11 cellular contexts compared by ENCODE assay signal in the genomic region with DNA sequence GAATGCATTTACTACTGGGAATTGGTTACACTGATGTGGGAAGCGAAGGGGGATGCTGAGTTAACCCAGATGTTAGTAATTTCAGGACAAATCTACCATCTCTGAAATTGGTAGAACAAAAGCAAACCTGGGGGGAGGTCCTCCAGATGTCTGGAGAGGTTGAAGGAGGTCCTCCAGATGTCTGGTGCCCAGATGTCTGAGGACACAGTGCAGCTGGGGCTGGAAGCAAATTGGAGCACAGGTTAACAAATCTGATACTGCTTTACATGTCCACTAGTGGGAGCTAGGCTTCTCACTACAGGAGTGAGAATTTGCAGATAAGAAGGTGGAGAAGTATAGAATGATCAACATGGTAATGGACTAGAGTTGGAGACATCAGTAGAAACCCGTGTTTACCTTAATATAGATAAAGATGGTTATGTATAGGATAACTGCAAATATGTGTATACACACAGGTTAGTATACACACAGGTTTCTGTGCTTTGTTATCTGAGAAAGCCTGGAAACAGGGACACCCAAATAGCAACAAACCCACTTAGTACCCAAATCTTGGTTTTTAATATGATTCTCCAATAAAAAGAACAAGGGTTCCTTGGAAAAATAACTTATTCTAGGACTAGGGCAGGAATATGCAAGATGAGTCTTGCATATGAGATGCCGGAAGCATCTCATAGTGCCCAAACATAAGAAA.
DNase-seq lines count a peak whose midpoint lies in the region; ATAC-seq and TF ChIP-seq lines count a peak whose summit lies in the region.
"Had no signal": no experiment of that assay in that cellular context is flagged by ENCODE, and none has a peak within 500 bp of the region (broad histone marks: within the 10 kb centered on the region; RNA-seq: fewer than 3 reads in every experiment).

No MANE protein-coding gene starts in this region.

- H3K9me3 ChIP-seq in parathyroid adenoma (ENCODE audit: control insufficient read depth, low read length) = no peaks in the 10 kb centered on the region
- H3K9me3 ChIP-seq: transverse colon had no signal

- H3K27me3 Mint-ChIP-seq in WTC11 (ENCODE audit: low read depth) = no peaks in the 10 kb centered on the region

- no peaks in the 10 kb centered on the region for H3K79me2 ChIP-seq in parathyroid adenoma

- H3K9me3 Mint-ChIP-seq in WTC11 = no peaks in the 10 kb centered on the region
- H3K9me3 Mint-ChIP-seq: CD8-positive, alpha-beta T cell had no signal

- CTCF ChIA-PET in WTC11 (lab: Charles Lee) = interaction anchor here (0.9 to 1.1 kb wide), 3 partner anchors 13 to 86 kb away, joined by 4 to 5 read pairs (median 5); no protein-coding TSS in a partner anchor

- DNase-seq in NCI-H82 (lab: John Stamatoyannopoulos, UW) (peak; percentile 45), NCI-H82 treated with DMSO at 0.1 percent for 48 hours (lab: John Stamatoyannopoulos, UW; ENCODE audit: unreplicated experiment) (no peak), WTC11 (ENCODE audit: low spot score) (no peak), NCI-H128 (lab: John Stamatoyannopoulos, UW; ENCODE audit: unreplicated experiment) (no peak), T-helper 1 cell (no peak)
- DNase-seq: CD8-positive, alpha-beta T cell; NCI-H2081 treated with DMSO at 0.1 percent for 48 hours; transverse colon had no signal

- H3K27me3 ChIP-seq in parathyroid adenoma (ENCODE audit: control insufficient read depth, insufficient read depth, low read length) = no peaks in the 10 kb centered on the region
- H3K27me3 ChIP-seq: transverse colon had no signal

- no peak overlapping the region for H3K27ac ChIP-seq in parathyroid adenoma
- H3K27ac ChIP-seq: transverse colon had no signal

- H3K4me2 ChIP-seq in parathyroid adenoma (ENCODE audit: low read length) = no peak overlapping the region

- no peak for TF ChIP-seq CTCF in WTC11 (IDR thresholded peaks at IDR 0.05)
- peak; percentile 65 for TF ChIP-seq CTCF in parathyroid adenoma (IDR thresholded peaks at IDR 0.05)

- H3K27ac Mint-ChIP-seq in WTC11 = no peak overlapping the region
- H3K27ac Mint-ChIP-seq: CD8-positive, alpha-beta T cell had no signal

- no peaks in the 10 kb centered on the region for H3K36me3 Mint-ChIP-seq in WTC11
- H3K36me3 Mint-ChIP-seq: CD8-positive, alpha-beta T cell had no signal

- H3K4me1 Mint-ChIP-seq in WTC11 = peaks cover 24% of the 10 kb centered on the region

- H3K9ac ChIP-seq in parathyroid adenoma = no peak overlapping the region

- POLR2A ChIA-PET in WTC11 (lab: Charles Lee) = no interaction called here

- no peak overlapping the region for H2AFZ ChIP-seq in parathyroid adenoma

- no peak overlapping the region for H3K4me3 Mint-ChIP-seq in WTC11
- H3K4me3 Mint-ChIP-seq: CD8-positive, alpha-beta T cell had no signal

- peak; percentile 50 for ATAC-seq in HG03342 (IDR thresholded peaks at IDR 0.05; ENCODE audit: unreplicated experiment)
- peak; percentile 76 for ATAC-seq in WTC11
- ATAC-seq in GM19397 (IDR thresholded peaks at IDR 0.05; ENCODE audit: unreplicated experiment) = no peak
- ATAC-seq: CD8-positive, alpha-beta T cell had no signal

- H3K4me3 ChIP-seq in parathyroid adenoma (ENCODE audit: low read depth, low read length) = no peak overlapping the region
- H3K4me3 ChIP-seq: transverse colon had no signal

- no peaks in the 10 kb centered on the region for H3K36me3 ChIP-seq in parathyroid adenoma (ENCODE audit: control insufficient read depth, insufficient read depth, low read length)
- H3K36me3 ChIP-seq: transverse colon had no signal

- peaks cover 19% of the 10 kb centered on the region for H3K4me1 ChIP-seq in parathyroid adenoma
- H3K4me1 ChIP-seq: transverse colon had no signal

TF ChIP-seq in WTC11, 78 proteins besides CTCF, POLR2A, EP300 and RAD21:
- no peak for TF ChIP-seq TCF7 (CRISPR knock-in tag; IDR thresholded peaks at IDR 0.05; ENCODE audit: low read depth)
- no peak for TF ChIP-seq SMAD4 (CRISPR knock-in tag; IDR thresholded peaks at IDR 0.05)
- TF ChIP-seq, protein P1, sequence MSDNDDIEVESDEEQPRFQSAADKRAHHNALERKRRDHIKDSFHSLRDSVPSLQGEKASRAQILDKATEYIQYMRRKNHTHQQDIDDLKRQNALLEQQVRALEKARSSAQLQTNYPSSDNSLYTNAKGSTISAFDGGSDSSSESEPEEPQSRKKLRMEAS (CRISPR knock-in tag; IDR thresholded peaks at IDR 0.05) = no peak
- no peak for TF ChIP-seq CBFB (CRISPR knock-in tag; IDR thresholded peaks at IDR 0.05; ENCODE audit: low read depth)
- no peak for TF ChIP-seq HMGA2 (CRISPR knock-in tag; IDR thresholded peaks at IDR 0.05)
- TF ChIP-seq ETV6 (CRISPR knock-in tag; IDR thresholded peaks at IDR 0.05) = no peak
- TF ChIP-seq ZNF425 (CRISPR knock-in tag; conservative IDR thresholded peaks at IDR 0.05) = no peak
- TF ChIP-seq EMX1 (CRISPR knock-in tag; IDR thresholded peaks at IDR 0.05) = no peak
- no peak for TF ChIP-seq PREB (CRISPR knock-in tag; IDR thresholded peaks at IDR 0.05; ENCODE audit: borderline replicate concordance)
